ENCODE assay signal across 9 cellular contexts in the genomic region with DNA sequence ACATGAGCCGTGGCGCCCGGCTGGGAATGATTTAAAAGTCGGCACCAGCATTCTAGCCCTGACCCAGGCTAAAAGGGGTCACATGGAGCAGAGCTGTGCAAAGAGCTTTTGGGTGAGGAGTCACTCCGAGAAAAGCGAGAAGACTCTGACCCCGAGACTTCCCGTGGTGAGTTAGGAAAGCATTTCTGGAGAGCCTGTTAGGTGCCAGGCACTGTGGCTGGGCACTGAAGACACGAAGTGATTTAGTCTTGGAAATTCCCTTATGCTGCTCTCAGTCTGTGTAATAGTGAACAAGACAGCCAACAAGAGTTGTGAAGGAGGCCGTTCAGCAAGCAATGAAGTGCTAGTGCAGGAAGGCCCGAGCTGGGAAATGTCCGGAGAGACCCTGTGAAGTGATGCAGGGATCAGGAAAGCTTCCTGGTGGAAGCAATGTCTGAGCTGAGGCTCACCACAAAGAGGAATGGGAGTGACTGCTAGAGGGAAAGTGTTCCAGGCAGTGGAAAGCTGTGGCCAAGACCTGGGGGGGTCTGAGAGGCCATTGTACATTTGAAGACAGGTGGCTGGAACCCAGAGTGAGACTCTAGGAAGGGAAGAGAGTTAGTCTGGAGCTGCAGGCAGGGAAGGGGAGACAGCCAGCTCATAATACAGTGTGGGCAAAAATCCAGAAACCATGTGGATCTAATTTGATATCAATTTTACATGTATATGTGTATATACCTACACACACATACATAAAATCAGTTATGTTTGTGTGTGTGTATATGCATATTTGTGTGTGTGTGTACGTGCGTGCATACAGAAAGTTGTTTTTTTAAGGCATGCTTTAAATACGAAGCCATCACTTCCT. TPM values are rescaled to one million over a fixed set of nuclear protein-coding genes. Genes with fewer than 3 reads are reported as not detected.
DNase-seq lines count a peak whose midpoint lies in the region; ATAC-seq and TF ChIP-seq lines count a peak whose summit lies in the region.
"Had no signal": no experiment of that assay in that cellular context is flagged by ENCODE, and none has a peak within 500 bp of the region (broad histone marks: within the 10 kb centered on the region; RNA-seq: fewer than 3 reads in every experiment).

No MANE protein-coding gene starts in this region.

- H3K9me3 Mint-ChIP-seq in activated naive CD8-positive, alpha-beta T cell treated with anti-CD3 and anti-CD28 coated beads, Interleukin-2, amount 50 U/mL, for 24 hours, result no peaks in the 10 kb centered on the region
- H3K9me3 Mint-ChIP-seq in type B pancreatic cell, result no peaks in the 10 kb centered on the region

- H3K27ac ChIP-seq in right cardiac atrium (ENCODE audit: low read length) (peak overlapping the region; percentile 33), mucosa of rectum (ENCODE audit: low read depth in 2 of 2, low read length in 2 of 2) (peak overlapping the region; percentile 69 to 88)
- H3K27ac ChIP-seq: testis had no signal

- peaks cover 30% of the 10 kb centered on the region for H3K4me1 ChIP-seq in right cardiac atrium (ENCODE audit: control insufficient read depth, insufficient read depth, low read length)
- H3K4me1 ChIP-seq in mucosa of rectum (ENCODE audit: control insufficient read depth in 2 of 2, insufficient read depth in 2 of 2, low read length in 2 of 2), result peaks cover 73 to 75% of the 10 kb centered on the region in 2 donors

- DNase-seq in right cardiac atrium (no peak), cardiac septum (ENCODE audit: low spot score) (no peak), type B pancreatic cell (ENCODE audit: extremely low spot score, unreplicated experiment) (no peak), medulla oblongata (ENCODE audit: extremely low spot score) (no peak), NCI-H1417 treated with DMSO at 0.1 percent for 48 hours (lab: John Stamatoyannopoulos, UW) (no peak), retina (no peak)
- DNase-seq in activated naive CD8-positive, alpha-beta T cell treated with anti-CD3 and anti-CD28 coated beads, Interleukin-2, amount 50 U/mL, for 24 hours, result no peak
- DNase-seq: testis had no signal

- peaks cover 0 to 8% of the 10 kb centered on the region in 2 donors for H3K36me3 ChIP-seq in mucosa of rectum (ENCODE audit: control insufficient read depth in 2 of 2, insufficient read depth in 2 of 2, low read length in 2 of 2)

- 62% methylated on average over 15 of the region's 15 CpGs for WGBS in right cardiac atrium

- H3K27ac Mint-ChIP-seq in activated naive CD8-positive, alpha-beta T cell treated with anti-CD3 and anti-CD28 coated beads, Interleukin-2, amount 50 U/mL, for 24 hours, result peak overlapping the region; percentile 75
- H3K27ac Mint-ChIP-seq in type B pancreatic cell, result peak overlapping the region; percentile 94

- H3K9ac ChIP-seq in mucosa of rectum (ENCODE audit: low read depth in 1 of 2, low read length in 2 of 2), result peak overlapping the region; percentile 13 to 41

- TF ChIP-seq CTCF in type B pancreatic cell (conservative IDR thresholded peaks at IDR 0.05), result no peak

- ATAC-seq in right cardiac atrium, result no peak
- ATAC-seq in activated naive CD8-positive, alpha-beta T cell treated with anti-CD3 and anti-CD28 coated beads, Interleukin-2, amount 50 U/mL, for 24 hours, result peak; percentile 22

- H3K27me3 ChIP-seq in right cardiac atrium (ENCODE audit: control insufficient read depth, insufficient read depth), result no peaks in the 10 kb centered on the region
- H3K27me3 ChIP-seq in mucosa of rectum (ENCODE audit: control insufficient read depth in 2 of 2, insufficient read depth in 2 of 2, low read length in 2 of 2), result no peaks in the 10 kb centered on the region
- H3K27me3 ChIP-seq: testis had no signal

- no peaks in the 10 kb centered on the region for H3K27me3 Mint-ChIP-seq in activated naive CD8-positive, alpha-beta T cell treated with anti-CD3 and anti-CD28 coated beads, Interleukin-2, amount 50 U/mL, for 24 hours
- H3K27me3 Mint-ChIP-seq in type B pancreatic cell, result no peaks in the 10 kb centered on the region

- H3K4me3 Mint-ChIP-seq in activated naive CD8-positive, alpha-beta T cell treated with anti-CD3 and anti-CD28 coated beads, Interleukin-2, amount 50 U/mL, for 24 hours, result peak overlapping the region; percentile 33
- H3K4me3 Mint-ChIP-seq in type B pancreatic cell, result peak overlapping the region; percentile 16

- no peak overlapping the region for H3K4me3 ChIP-seq in right cardiac atrium (ENCODE audit: low read length)
- peak overlapping the region in 1 of 2 donors; percentile 13 for H3K4me3 ChIP-seq in mucosa of rectum (ENCODE audit: low read length in 2 of 2)
- H3K4me3 ChIP-seq: testis had no signal

- H3K4me1 Mint-ChIP-seq in activated naive CD8-positive, alpha-beta T cell treated with anti-CD3 and anti-CD28 coated beads, Interleukin-2, amount 50 U/mL, for 24 hours, result peaks cover 90% of the 10 kb centered on the region
- peaks cover 56% of the 10 kb centered on the region for H3K4me1 Mint-ChIP-seq in type B pancreatic cell (ENCODE audit: unreplicated experiment)

- intact Hi-C loops in right cardiac atrium (cut with DNase I), result no loop called here
- intact Hi-C loops in cardiac septum (cut with DNase I), result no loop called here

- no peaks in the 10 kb centered on the region for H3K9me3 ChIP-seq in right cardiac atrium (ENCODE audit: control insufficient read depth, low read length)
- no peaks in the 10 kb centered on the region for H3K9me3 ChIP-seq in mucosa of rectum (ENCODE audit: control insufficient read depth in 2 of 2, low read length in 2 of 2)
- H3K9me3 ChIP-seq: testis had no signal

- peaks cover 13% of the 10 kb centered on the region for H3K36me3 Mint-ChIP-seq in activated naive CD8-positive, alpha-beta T cell treated with anti-CD3 and anti-CD28 coated beads, Interleukin-2, amount 50 U/mL, for 24 hours (ENCODE audit: low read depth)
- H3K36me3 Mint-ChIP-seq in type B pancreatic cell, result peaks cover 20% of the 10 kb centered on the region

RNA-seq across cellular contexts. Expression of a gene that starts 31.7 kb away (rescaled TPM):
- 10 to 100 TPM; 31.3 to 45.3 (median 41.1) TPM for total RNA-seq in right cardiac atrium
- 20.0 TPM for polyA plus RNA-seq in right cardiac atrium
- 32.4 TPM for total RNA-seq in cardiac septum
- 52.8 and 73.5 TPM in 2 replicates for total RNA-seq in type B pancreatic cell (ENCODE audit: low replicate concordance)

RNA-seq across cellular contexts. Expression of a gene that starts 46.4 kb away (rescaled TPM):
- 10 to 100 TPM in 1 of 4 donors, 1 to 10 TPM in 3; 1.6 to 10.1 (median 8.7) TPM for total RNA-seq in right cardiac atrium
- polyA plus RNA-seq in right cardiac atrium, result 3.2 TPM
- 4.8 TPM for total RNA-seq in cardiac septum
- total RNA-seq in type B pancreatic cell (ENCODE audit: low replicate concordance), result 8.1 and 38.1 TPM in 2 replicates

RNA-seq across cellular contexts. Expression of a gene that starts 57.3 kb away (rescaled TPM):
- total RNA-seq in right cardiac atrium, result 10 to 100 TPM; 12.8 to 18.8 (median 17.4) TPM
- 13.6 TPM for polyA plus RNA-seq in right cardiac atrium
- total RNA-seq in cardiac septum, result 14.0 TPM
- 33.7 and 61.6 TPM in 2 replicates for total RNA-seq in type B pancreatic cell (ENCODE audit: low replicate concordance)
